8 cellular contexts compared by ENCODE assay signal in the genomic region with DNA sequence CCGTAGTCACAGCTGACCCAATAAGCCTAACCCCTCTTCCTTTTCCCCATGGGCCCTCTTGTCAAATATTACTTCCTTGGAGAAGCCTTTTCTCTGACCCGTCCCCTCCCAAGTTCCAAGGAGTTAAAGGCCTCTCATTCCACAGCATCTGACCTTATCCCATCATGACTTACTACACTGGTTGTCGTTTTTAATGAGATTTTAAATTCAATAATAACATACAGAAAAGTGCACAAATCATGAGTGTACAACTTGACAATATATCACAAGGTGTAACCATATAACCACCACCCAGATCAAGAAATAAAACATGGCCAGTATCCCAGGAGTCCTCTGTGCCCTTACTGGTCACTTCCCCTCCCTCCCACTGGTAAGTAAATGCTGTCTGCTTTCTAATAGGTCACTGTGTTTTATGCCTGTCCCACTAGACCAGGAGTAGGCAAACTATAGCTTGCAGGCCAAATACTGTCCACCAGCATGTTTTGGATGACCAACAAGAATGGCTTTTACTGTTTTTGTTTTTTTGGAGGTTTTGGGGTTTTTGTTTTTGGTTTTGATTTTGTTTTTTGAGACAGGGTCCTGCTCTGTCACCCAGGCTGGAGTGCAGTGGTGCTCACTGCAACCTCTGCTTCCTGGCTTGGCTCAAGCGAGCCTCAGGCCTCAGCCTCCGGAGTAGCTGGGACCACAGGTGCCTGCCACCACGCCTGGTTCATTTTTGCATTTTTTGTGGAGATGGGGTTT. TPM values are rescaled to one million over a fixed set of nuclear protein-coding genes. Genes with fewer than 3 reads are reported as not detected.
DNase-seq lines count a peak whose midpoint lies in the region; ATAC-seq, FAIRE-seq and TF ChIP-seq lines count a peak whose summit lies in the region.

No MANE protein-coding gene starts in this region.

- no peak for ATAC-seq in heart left ventricle
- no peak for ATAC-seq in Right ventricle myocardium inferior
- ATAC-seq in T-cell (replicated peaks in 1 of 4), result no peak
- no peak for ATAC-seq in HG03432 (IDR thresholded peaks at IDR 0.05; ENCODE audit: unreplicated experiment)
- no peak for ATAC-seq in HG02678 (IDR thresholded peaks at IDR 0.05; ENCODE audit: unreplicated experiment)

- DNase-seq in heart left ventricle, result no peak
- no peak for DNase-seq in Right ventricle myocardium inferior (ENCODE audit: missing footprints)
- no peak for DNase-seq in T-cell
- no peak for DNase-seq in foreskin fibroblast
- no peak for DNase-seq in urothelium cell line (ENCODE audit: low spot score)

- peak overlapping the region; percentile 95 to 97 for H3K27ac Mint-ChIP-seq in T-cell

- H3K4me3 Mint-ChIP-seq in T-cell, result peak overlapping the region; percentile 80 to 92 (median 88)

- CTCF ChIA-PET in T-cell (lab: Charles Lee), result interaction anchor here in 1 of 2 donors (1.1 to 1.2 kb wide), 2 partner anchors 240 to 415 kb away, joined by 4 read pairs; a partner anchor contains a TSS

- peak overlapping the region; percentile 80 to 90 (median 86) for H3K9ac ChIP-seq in skeletal muscle tissue (ENCODE audit: low read depth in 1 of 3, low read length in 3 of 3)

- H3K27me3 Mint-ChIP-seq in T-cell, result no peaks in the 10 kb centered on the region

- H3K27me3 ChIP-seq in heart left ventricle (no peaks in the 10 kb centered on the region), skeletal muscle tissue (ENCODE audit: control insufficient read depth in 3 of 3, insufficient read depth in 3 of 3, low read length in 3 of 3) (peaks cover 0 to 8% (median 5%) of the 10 kb centered on the region in 3 donors)

- no peaks in the 10 kb centered on the region for H3K9me3 Mint-ChIP-seq in T-cell

- H3K4me1 ChIP-seq in heart left ventricle, result peaks cover 3 to 42% (median 19%) of the 10 kb centered on the region in 12 donors
- H3K4me1 ChIP-seq in skeletal muscle tissue (ENCODE audit: control insufficient read depth in 3 of 3, insufficient read depth in 3 of 3, low read length in 3 of 3), result peaks cover 15 to 29% (median 23%) of the 10 kb centered on the region in 3 donors

- peaks cover 5% of the 10 kb centered on the region for H3K36me3 Mint-ChIP-seq in T-cell

- H3K36me3 ChIP-seq in heart left ventricle, result no peaks in the 10 kb centered on the region
- peaks cover 0 to 4% (median 2%) of the 10 kb centered on the region in 3 donors for H3K36me3 ChIP-seq in skeletal muscle tissue (ENCODE audit: control insufficient read depth in 3 of 3, insufficient read depth in 3 of 3, low read length in 3 of 3)

- no peak for FAIRE-seq in urothelium cell line (lab: Jason Lieb, UNC)

- TF ChIP-seq CTCF in heart left ventricle (IDR thresholded peaks at IDR 0.05) (no peak), foreskin fibroblast (IDR thresholded peaks at IDR 0.05; ENCODE audit: low read depth, low read length) (no peak)

- H3K9me3 ChIP-seq in heart left ventricle (no peaks in the 10 kb centered on the region), skeletal muscle tissue (ENCODE audit: control insufficient read depth in 3 of 3, low read length in 3 of 3) (no peaks in the 10 kb centered on the region)

- H3K4me3 ChIP-seq in heart left ventricle, result peak overlapping the region; percentile 45 to 78 (median 68)
- peak overlapping the region; percentile 83 to 90 for H3K4me3 ChIP-seq in foreskin fibroblast (ENCODE audit: low read depth in 1 of 2, low read length in 2 of 2)
- H3K4me3 ChIP-seq in skeletal muscle tissue (ENCODE audit: low read length in 3 of 3), result peak overlapping the region; percentile 82 to 92 (median 88)

- peaks cover 16 to 30% (median 23%) of the 10 kb centered on the region in 3 donors for H3K4me1 Mint-ChIP-seq in T-cell

- H3K27ac ChIP-seq in heart left ventricle, result peak overlapping the region; percentile 59 to 92 (median 88)
- H3K27ac ChIP-seq in skeletal muscle tissue (ENCODE audit: low read depth, low read length), result peak overlapping the region; percentile 86

- 57 to 62% (median 59%) methylated on average over 6 of the region's 6 CpGs for WGBS in heart left ventricle, 4 donors

- TF ChIP-seq POLR2A in heart left ventricle (IDR thresholded peaks at IDR 0.05), result no peak

- intact Hi-C loops in heart left ventricle (cut with DNase I) (no loop called here), Right ventricle myocardium inferior (cut with DNase I) (loop anchor here (5.0 kb wide), 1 partner anchor 97 kb away; a partner anchor contains a TSS)

- POLR2A ChIA-PET in T-cell (lab: Charles Lee), result interaction anchor here in 1 of 2 donors (0.6 kb wide), 2 partner anchors 15 to 104 kb away, joined by 3 to 13 read pairs; no protein-coding TSS in a partner anchor

RNA-seq across cellular contexts. Expression of a gene that starts 1.2 kb away (rescaled TPM):
- total RNA-seq in heart left ventricle, result 1 to 10 TPM; 2.5 to 8.7 (median 4.7) TPM
- 1 to 10 TPM; 3.7 to 5.5 TPM for polyA plus RNA-seq in heart left ventricle
- total RNA-seq in Right ventricle myocardium inferior, result 4.3 TPM
- total RNA-seq in T-cell, result 10 to 100 TPM in 3 of 5 donors, 1 to 10 TPM in 2; 4.2 to 20.7 (median 15.3) TPM
- 3.7 TPM for total RNA-seq in skeletal muscle tissue

RNA-seq across cellular contexts. Expression of a gene that starts 14.4 kb away (rescaled TPM):
- total RNA-seq in heart left ventricle, result 1 to 10 TPM in 2 of 9 donors, under 1 TPM in 7; 0.09 to 3.1 (median 0.45) TPM
- polyA plus RNA-seq in heart left ventricle, result under 1 TPM; 0.23 to 0.25 TPM
- 1.2 TPM for total RNA-seq in Right ventricle myocardium inferior
- total RNA-seq in T-cell, result not detected
- 2.1 TPM for total RNA-seq in skeletal muscle tissue

RNA-seq across cellular contexts. Expression of a gene that starts 19.4 kb away (rescaled TPM):
- total RNA-seq in heart left ventricle, result not detected
- polyA plus RNA-seq in heart left ventricle, result not detected
- total RNA-seq in Right ventricle myocardium inferior, result 0.19 TPM
- not detected for total RNA-seq in T-cell
- total RNA-seq in skeletal muscle tissue, result not detected

RNA-seq across cellular contexts. Expression of a gene that starts 49.0 kb away (rescaled TPM):
- total RNA-seq in heart left ventricle, result not detected
- not detected for polyA plus RNA-seq in heart left ventricle
- total RNA-seq in Right ventricle myocardium inferior, result not detected
- total RNA-seq in T-cell, result not detected
- total RNA-seq in skeletal muscle tissue, result under 0.01 TPM

RNA-seq across cellular contexts. Expression of a gene that starts 50.0 kb away (rescaled TPM):
- total RNA-seq in heart left ventricle (not detected), Right ventricle myocardium inferior (not detected), T-cell (not detected), skeletal muscle tissue (not detected)
- not detected for polyA plus RNA-seq in heart left ventricle
